In the genomic region with DNA sequence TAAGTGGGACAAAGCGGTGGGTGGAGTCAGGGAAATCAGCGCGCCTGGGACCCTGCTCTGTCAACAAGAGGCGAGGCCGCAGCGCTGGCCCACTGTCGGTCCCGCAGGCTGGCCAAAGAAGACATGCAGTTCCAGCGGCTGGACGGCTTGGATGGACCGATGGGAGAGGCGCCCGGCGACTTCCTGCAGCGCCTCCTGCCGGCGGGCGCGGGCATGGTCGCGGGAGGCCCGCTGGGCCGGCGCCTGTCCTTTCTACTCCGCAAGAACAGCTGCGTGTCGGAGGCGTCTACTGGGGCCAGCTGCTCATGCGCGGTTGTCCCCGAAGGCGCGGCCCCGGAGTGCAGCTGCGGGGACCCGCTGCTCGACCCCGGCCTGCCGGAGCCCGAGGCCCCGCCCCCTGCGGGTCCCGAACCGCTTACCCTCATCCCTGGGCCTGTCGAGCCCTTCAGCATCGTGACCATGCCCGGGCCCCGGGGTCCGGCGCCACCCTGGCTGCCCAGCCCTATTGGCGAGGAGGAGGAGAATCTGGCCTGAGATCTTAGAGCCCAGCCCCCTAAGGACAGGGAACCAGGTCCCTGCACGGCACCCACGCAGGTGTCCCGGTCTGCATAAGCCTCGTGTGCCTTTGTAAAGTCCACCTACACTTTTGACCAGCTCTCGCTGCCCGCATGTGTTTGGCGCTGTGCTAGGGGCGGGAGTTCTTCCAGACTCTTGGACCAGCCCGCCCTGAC, we compare ENCODE assay signal across 8 cellular contexts. TPM values are rescaled to one million over a fixed set of nuclear protein-coding genes. Genes with fewer than 3 reads are reported as not detected.
DNase-seq lines count a peak whose midpoint lies in the region; ATAC-seq and TF ChIP-seq lines count a peak whose summit lies in the region.

No MANE protein-coding gene starts in this region.

- peaks cover 1% of the 10 kb centered on the region for H3K36me3 Mint-ChIP-seq in IgD-negative memory B cell

- H3K27ac Mint-ChIP-seq in IgD-negative memory B cell, result no peak overlapping the region

- TF ChIP-seq CTCF in RWPE1 (conservative IDR thresholded peaks at IDR 0.05; ENCODE audit: low read depth), result peak; percentile 76
- peak; percentile 92 to 97 (median 96) for TF ChIP-seq CTCF in upper lobe of left lung (IDR thresholded peaks at IDR 0.05)

- peak; percentile 76 to 93 for ATAC-seq in upper lobe of left lung (ENCODE audit: low FRiP score in 2 of 2)
- ATAC-seq in HG03565 (IDR thresholded peaks at IDR 0.05; ENCODE audit: unreplicated experiment), result no peak

- H3K4me1 Mint-ChIP-seq in IgD-negative memory B cell, result peaks cover 3 to 8% (median 6%) of the 10 kb centered on the region in 3 donors

- CTCF ChIA-PET in RWPE1 (lab: Yijun Ruan, JAX), result interaction anchor here (0.6 to 2.8 kb wide), 19 partner anchors 8 to 115 kb away, joined by 3 to 19 read pairs (median 4); no protein-coding TSS in a partner anchor

- H3K4me3 ChIP-seq in neuron (ENCODE audit: low read length), result no peak overlapping the region
- H3K4me3 ChIP-seq in upper lobe of left lung, result peak overlapping the region; percentile 1 to 36 (median 33)

- peaks cover 10% of the 10 kb centered on the region for H3K27me3 Mint-ChIP-seq in IgD-negative memory B cell

- no peaks in the 10 kb centered on the region for H3K9me3 ChIP-seq in neuron (ENCODE audit: low read length)
- H3K9me3 ChIP-seq in upper lobe of left lung, result no peaks in the 10 kb centered on the region

- H3K4me1 ChIP-seq in neuron (ENCODE audit: insufficient read depth, low read length) (no peaks in the 10 kb centered on the region), upper lobe of left lung (peaks cover 11 to 13% (median 12%) of the 10 kb centered on the region in 4 donors)

- TF ChIP-seq POLR2A in upper lobe of left lung (IDR thresholded peaks at IDR 0.05), result no peak

- H2AFZ ChIP-seq in neuron (ENCODE audit: low read depth, low read length), result peak overlapping the region; percentile 6

- no peaks in the 10 kb centered on the region for H3K36me3 ChIP-seq in neuron (ENCODE audit: insufficient read depth, low read length)
- peaks cover 0 to 6% (median 2%) of the 10 kb centered on the region in 4 donors for H3K36me3 ChIP-seq in upper lobe of left lung

- H3K9me3 Mint-ChIP-seq in IgD-negative memory B cell, result no peaks in the 10 kb centered on the region

- H3K27me3 ChIP-seq in neuron (ENCODE audit: insufficient read depth, low read length) (no peaks in the 10 kb centered on the region), upper lobe of left lung (no peaks in the 10 kb centered on the region)

- POLR2A ChIA-PET in RWPE1 (lab: Yijun Ruan, JAX; ENCODE audit: low non-redundant PET), result no interaction called here

- H3K27ac ChIP-seq in RWPE1 (no peak overlapping the region), upper lobe of left lung (peak overlapping the region in 1 of 4 donors; percentile 42)

- DNase-seq in COR-L47 (lab: John Stamatoyannopoulos, UW) (peak; percentile 43), RWPE1 (ENCODE audit: low spot score) (peak; percentile 27), activated gamma-delta T cell treated with Interleukin-2 at 50 U/mL for 16 hours (peak; percentile 40), foreskin melanocyte (peak; percentile 75), upper lobe of left lung (peak; percentile 77 to 95)

- peak overlapping the region in 3 of 4 donors; percentile 33 to 82 (median 34) for H3K4me3 Mint-ChIP-seq in IgD-negative memory B cell

- 1 to 8% methylated on average over 12 to 38 of the region's 60 CpGs for WGBS in upper lobe of left lung, 2 donors

- TF ChIP-seq EP300 in upper lobe of left lung (IDR thresholded peaks at IDR 0.05), result no peak

RNA-seq across cellular contexts. Expression of gene BEST2, which starts 6.1 kb away (rescaled TPM):
- not detected for polyA plus RNA-seq in IgD-negative memory B cell
- total RNA-seq in upper lobe of left lung, result under 1 TPM in 1 of 6 donors, not detected in 5; 0.11 TPM

RNA-seq across cellular contexts. Expression of gene HOOK2, which starts 17.6 kb away (rescaled TPM):
- polyA plus RNA-seq in IgD-negative memory B cell, result 6.6 TPM
- total RNA-seq in upper lobe of left lung, result 100 to 1,000 TPM in 2 of 6 donors, 10 to 100 TPM in 4; 48.9 to 367 (median 79.6) TPM

RNA-seq across cellular contexts. Expression of gene GET3, which starts 20.4 kb away (rescaled TPM):
- polyA plus RNA-seq in IgD-negative memory B cell, result 64.2 TPM
- total RNA-seq in upper lobe of left lung, result 10 to 100 TPM; 14.7 to 71.7 (median 49.8) TPM

RNA-seq across cellular contexts. Expression of gene TRIR, which starts 23.2 kb away (rescaled TPM):
- polyA plus RNA-seq in IgD-negative memory B cell, result 299 TPM
- total RNA-seq in upper lobe of left lung, result 100 to 1,000 TPM; 156 to 324 (median 261) TPM

RNA-seq across cellular contexts. Expression of gene JUNB, which starts 33.6 kb away (rescaled TPM):
- polyA plus RNA-seq in IgD-negative memory B cell, result 955 TPM
- total RNA-seq in upper lobe of left lung, result 100 to 1,000 TPM; 127 to 422 (median 354) TPM

Comparison
In these comparisons a context has a peak if more than half of its experiments do, and no peak if none do; other contexts are left out.
1. DNase-seq: peak in every context shown above with its lines; median percentile 86 in upper lobe of left lung; 75 in foreskin melanocyte; 43 in COR-L47; 40 in activated gamma-delta T cell treated with Interleukin-2 at 50 U/mL for 16 hours; 27 in RWPE1.